ENCODE assay signal across 30 cellular contexts in genomic region chr2:151401149-151401548, GRCh38. TPM values are rescaled to one million over a fixed set of nuclear protein-coding genes. Genes with fewer than 3 reads are reported as not detected.
"Had no signal": no experiment of that assay in that cellular context is flagged by ENCODE, and none has a peak within 500 bp of the region (broad histone marks: within the 10 kb centered on the region; RNA-seq: fewer than 3 reads in every experiment).

No MANE protein-coding gene starts in this region.

- H3K27ac ChIP-seq: colonic mucosa, coronary artery, dorsolateral prefrontal cortex, epithelial cell of prostate, esophagus muscularis mucosa, esophagus squamous epithelium, foreskin keratinocyte, gastrocnemius medialis, gastroesophageal sphincter, heart left ventricle, heart right ventricle had no signal

- H3K4me3 Mint-ChIP-seq: dendritic cell treated with granulocyte-macrophage colony-stimulating factor and Interleukin-4, amounts not matched to agents 40 ng/mL and 50 ng/mL, for 4 days; effector memory CD8-positive, alpha-beta T cell; endodermal cell had no signal

- H3K27ac Mint-ChIP-seq: dendritic cell treated with granulocyte-macrophage colony-stimulating factor and Interleukin-4, amounts not matched to agents 40 ng/mL and 50 ng/mL, for 4 days; effector memory CD8-positive, alpha-beta T cell; endodermal cell had no signal

- DNase-seq: colonic mucosa; cortex of kidney; dermis blood vessel endothelial cell; dorsolateral prefrontal cortex; effector CD4-positive, alpha-beta T cell; effector CD8-positive, alpha-beta T cell; effector memory CD4-positive, alpha-beta T cell; effector memory CD8-positive, alpha-beta T cell; endodermal cell; erythroblast; esophagus squamous epithelium; foreskin fibroblast; foreskin keratinocyte; foreskin melanocyte; gastrocnemius medialis; glutamatergic neuron; head of caudate nucleus; heart left ventricle; heart right ventricle had no signal

- H3K9me3 ChIP-seq: colonic mucosa, esophagus muscularis mucosa, esophagus squamous epithelium, gastrocnemius medialis, gastroesophageal sphincter, heart left ventricle, heart right ventricle had no signal

- FAIRE-seq: colon, endometrium, endothelial cell of umbilical vein, frontal cortex had no signal

- H3K36me3 ChIP-seq: colonic mucosa, esophagus muscularis mucosa, esophagus squamous epithelium, gastrocnemius medialis, gastroesophageal sphincter, heart left ventricle, heart right ventricle had no signal

- H3K4me3 ChIP-seq: colonic mucosa, coronary artery, dorsolateral prefrontal cortex, esophagus muscularis mucosa, esophagus squamous epithelium, gastrocnemius medialis, gastroesophageal sphincter, heart left ventricle, heart right ventricle had no signal

- H3K27me3 Mint-ChIP-seq: dendritic cell treated with granulocyte-macrophage colony-stimulating factor and Interleukin-4, amounts not matched to agents 40 ng/mL and 50 ng/mL, for 4 days; effector memory CD8-positive, alpha-beta T cell had no signal

- H3K27me3 ChIP-seq: colonic mucosa, dorsolateral prefrontal cortex, esophagus muscularis mucosa, esophagus squamous epithelium, foreskin keratinocyte, gastrocnemius medialis, gastroesophageal sphincter, heart left ventricle, heart right ventricle had no signal

- H3K4me1 Mint-ChIP-seq: endodermal cell had no signal

- H3K4me1 ChIP-seq: colonic mucosa, esophagus muscularis mucosa, esophagus squamous epithelium, foreskin keratinocyte, gastrocnemius medialis, gastroesophageal sphincter, heart left ventricle, heart right ventricle had no signal

- ATAC-seq: effector memory CD8-positive, alpha-beta T cell; esophagus mucosa; foreskin keratinocyte; gastrocnemius medialis; gastroesophageal sphincter; heart left ventricle; heart right ventricle had no signal

- H3K9me3 Mint-ChIP-seq: dendritic cell treated with granulocyte-macrophage colony-stimulating factor and Interleukin-4, amounts not matched to agents 40 ng/mL and 50 ng/mL, for 4 days; effector memory CD8-positive, alpha-beta T cell; endodermal cell had no signal

RNA-seq across cellular contexts. Expression of gene TNFAIP6, which starts 43.8 kb away (rescaled TPM):
- total RNA-seq: dermis microvascular lymphatic vessel endothelial cell, endodermal cell, endothelial cell of umbilical vein, foreskin keratinocyte had no signal
- polyA plus RNA-seq: endothelial cell of umbilical vein, foreskin keratinocyte had no signal
